In the genomic region with DNA sequence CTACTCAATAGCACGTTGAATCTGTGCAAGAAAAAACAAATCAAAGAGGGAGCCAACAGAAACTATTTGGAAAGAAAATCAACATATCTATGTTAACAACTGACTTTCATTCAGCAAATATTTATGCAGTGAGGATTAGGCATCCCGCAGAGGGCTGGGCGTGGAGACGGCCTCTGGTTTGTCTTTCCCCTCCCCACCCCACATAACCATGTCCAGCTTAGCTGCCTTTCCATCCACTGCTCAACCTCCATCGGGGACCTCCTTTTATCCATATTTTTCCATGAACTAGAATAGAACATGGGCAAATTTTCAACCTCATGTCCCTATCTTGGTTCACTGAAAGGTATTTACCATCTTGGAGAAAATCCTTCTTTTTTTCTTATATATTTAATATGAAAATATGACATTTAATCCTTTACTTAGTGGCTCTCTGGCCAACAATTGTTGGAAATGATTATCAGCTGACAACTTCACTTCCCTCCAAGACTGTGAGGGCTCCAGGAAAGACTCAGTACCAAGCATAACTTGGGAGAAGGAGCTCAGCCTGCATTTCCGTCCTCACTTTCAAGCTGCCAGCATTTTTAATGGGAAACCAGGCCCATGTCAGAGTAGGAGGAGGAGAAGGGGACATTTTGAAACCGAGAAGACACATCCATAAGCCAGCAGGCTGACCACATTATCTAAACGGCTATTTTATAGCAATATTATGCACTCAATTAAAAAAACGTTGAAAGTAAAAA, we compare ENCODE assay signal across 2 cellular contexts.
TF ChIP-seq lines count a peak whose summit lies in the region.

No MANE protein-coding gene starts in this region.

TF ChIP-seq in A549, 52 proteins besides CTCF, POLR2A, EP300 and RAD21 (continued from another document):
- no peak for TF ChIP-seq JUNB (IDR thresholded peaks at IDR 0.05)
- TF ChIP-seq HEYL (CRISPR knock-in tag; IDR thresholded peaks at IDR 0.05): no peak
- TF ChIP-seq HDAC2 (IDR thresholded peaks at IDR 0.05): no peak

TF ChIP-seq in H1, 55 proteins besides CTCF, POLR2A, EP300 and RAD21 (continued from another document):
- TF ChIP-seq CHD2 (IDR thresholded peaks at IDR 0.05; ENCODE audit: low read length) (no peak), CREB1 (IDR thresholded peaks at IDR 0.05) (no peak), SUZ12 (IDR thresholded peaks at IDR 0.05; ENCODE audit: low read length) (no peak), NANOG (IDR thresholded peaks at IDR 0.05; ENCODE audit: insufficient read depth, low read depth, low read length, poor library complexity, severe bottlenecking) (no peak), NRF1 (IDR thresholded peaks at IDR 0.05; ENCODE audit: low read depth, low read length) (no peak), CHD1 (IDR thresholded peaks at IDR 0.05; ENCODE audit: low read depth, low read length) (no peak), CBX8 (IDR thresholded peaks at IDR 0.05; ENCODE audit: borderline replicate concordance, low read depth, low read length) (no peak), CHD7 (IDR thresholded peaks at IDR 0.05; ENCODE audit: insufficient replicate concordance, low read length) (no peak), TAF7 (optimal IDR thresholded peaks at IDR 0.05; ENCODE audit: borderline replicate concordance, low read depth, low read length) (no peak), RFX5 (IDR thresholded peaks at IDR 0.05; ENCODE audit: borderline replicate concordance, low read depth, low read length) (no peak), HDAC6 (IDR thresholded peaks at IDR 0.05; ENCODE audit: low read depth, low read length) (no peak), RNF2 (IDR thresholded peaks at IDR 0.05; ENCODE audit: borderline replicate concordance, low read depth, low read length, missing control alignments, poor library complexity, severe bottlenecking) (no peak), POU5F1 (IDR thresholded peaks at IDR 0.05; ENCODE audit: low read depth, low read length) (no peak)
- TF ChIP-seq, protein P1, sequence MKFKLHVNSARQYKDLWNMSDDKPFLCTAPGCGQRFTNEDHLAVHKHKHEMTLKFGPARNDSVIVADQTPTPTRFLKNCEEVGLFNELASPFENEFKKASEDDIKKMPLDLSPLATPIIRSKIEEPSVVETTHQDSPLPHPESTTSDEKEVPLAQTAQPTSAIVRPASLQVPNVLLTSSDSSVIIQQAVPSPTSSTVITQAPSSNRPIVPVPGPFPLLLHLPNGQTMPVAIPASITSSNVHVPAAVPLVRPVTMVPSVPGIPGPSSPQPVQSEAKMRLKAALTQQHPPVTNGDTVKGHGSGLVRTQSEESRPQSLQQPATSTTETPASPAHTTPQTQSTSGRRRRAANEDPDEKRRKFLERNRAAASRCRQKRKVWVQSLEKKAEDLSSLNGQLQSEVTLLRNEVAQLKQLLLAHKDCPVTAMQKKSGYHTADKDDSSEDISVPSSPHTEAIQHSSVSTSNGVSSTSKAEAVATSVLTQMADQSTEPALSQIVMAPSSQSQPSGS (IDR thresholded peaks at IDR 0.05; ENCODE audit: low read length): no peak
